In genomic region chr1:156821801-156822200, GRCh38 we compare ENCODE assay signal across 15 cellular contexts. TPM values are rescaled to one million over a fixed set of nuclear protein-coding genes. Genes with fewer than 3 reads are reported as not detected.
A peak's percentile ranks its signal among the peaks of the same experiment; 100 is the strongest.
DNase-seq lines count a peak whose midpoint lies in the region; FAIRE-seq and TF ChIP-seq lines count a peak whose summit lies in the region.
"Had no signal": no experiment of that assay in that cellular context is flagged by ENCODE, and none has a peak within 500 bp of the region (broad histone marks: within the 10 kb centered on the region; RNA-seq: fewer than 3 reads in every experiment).

No MANE protein-coding gene starts in this region.

- no peaks in the 10 kb centered on the region for H3K9me2 ChIP-seq in PC-9 (ENCODE audit: insufficient read depth)

- H3K4me3 ChIP-seq in bronchial epithelial cell (ENCODE audit: low read depth, low read length) = no peak overlapping the region
- no peak overlapping the region for H3K4me3 ChIP-seq in smooth muscle cell
- H3K4me3 ChIP-seq in PC-9 = no peak overlapping the region
- H3K4me3 ChIP-seq: coronary artery, MG63 had no signal

- POLR2A ChIA-PET in activated CD4-positive, alpha-beta memory T cell treated with anti-CD3 and anti-CD28 coated beads for 36 hours (lab: Charles Lee) = interaction anchor here (1.0 to 1.1 kb wide), 3 partner anchors 12 to 55 kb away, joined by 3 to 5 read pairs (median 4); partner anchors contain the start of gene PRCC
- POLR2A ChIA-PET in activated CD4-positive, alpha-beta memory T cell treated with anti-CD3 and anti-CD28 coated beads, Interleukin-2, amount 10 ng/mL, durations not matched to agents 7 days and 5 days (lab: Charles Lee) = interaction anchor here (1.0 to 2.3 kb wide), 2 partner anchors 14 to 20 kb away, joined by 3 to 5 read pairs; no protein-coding TSS in a partner anchor
- POLR2A ChIA-PET in PC-9 (lab: Charles Lee; ENCODE audit: unreplicated experiment) = no interaction called here

- H3K79me2 ChIP-seq in smooth muscle cell (ENCODE audit: low read depth) (no peaks in the 10 kb centered on the region), PC-9 (ENCODE audit: low read depth) (no peaks in the 10 kb centered on the region)

- no peaks in the 10 kb centered on the region for H4K20me1 ChIP-seq in smooth muscle cell (ENCODE audit: low read depth)
- no peaks in the 10 kb centered on the region for H4K20me1 ChIP-seq in PC-9 (ENCODE audit: insufficient read depth)

- no TSS peak for BruUV-seq in PC-9 (replicated peaks; lab: Mats Ljungman, UMichigan)

- H3K4me2 ChIP-seq in smooth muscle cell (peak overlapping the region; percentile 59), PC-9 (no peak overlapping the region)

- DNase-seq in activated CD4-positive, alpha-beta memory T cell treated with anti-CD3 and anti-CD28 coated beads for 36 hours = peak; percentile 79
- DNase-seq in activated CD4-positive, alpha-beta memory T cell treated with anti-CD3 and anti-CD28 coated beads, Interleukin-2, amount 10 ng/mL, durations not matched to agents 7 days and 5 days = no peak
- DNase-seq in SW480 (ENCODE audit: low spot score) (peak; percentile 59), bronchial epithelial cell (ENCODE audit: low read depth) (peak; percentile 69), smooth muscle cell (lab: John Stamatoyannopoulos, UW; ENCODE audit: unreplicated experiment) (no peak), T-helper 9 cell (no peak), PC-9 (no peak), NCI-H2196 treated with DMSO at 0.1 percent for 48 hours (lab: John Stamatoyannopoulos, UW; ENCODE audit: unreplicated experiment) (no peak)
- DNase-seq: MG63, naive B cell, NCI-H2171 treated with DMSO at 0.1 percent for 48 hours, OCI-M1 had no signal

- H3K27me3 ChIP-seq in bronchial epithelial cell (ENCODE audit: control insufficient read depth, insufficient read depth, low read length) (no peaks in the 10 kb centered on the region), smooth muscle cell (ENCODE audit: low read depth) (no peaks in the 10 kb centered on the region), PC-9 (ENCODE audit: insufficient read depth, low read depth) (no peaks in the 10 kb centered on the region)

- FAIRE-seq in bronchial epithelial cell (lab: Jason Lieb, UNC) = no peak
- FAIRE-seq: keratinocyte had no signal

- no peak overlapping the region for H2AFZ ChIP-seq in smooth muscle cell (ENCODE audit: low read depth)
- H2AFZ ChIP-seq in PC-9 = no peak overlapping the region

- WGBS in smooth muscle cell (ENCODE audit: low lambda C conversion rate) = 17% methylated on average over 4 of the region's 4 CpGs

- H3K9me3 ChIP-seq in smooth muscle cell (replicated peaks; ENCODE audit: low read depth) (no peaks in the 10 kb centered on the region), PC-9 (ENCODE audit: insufficient read depth, low read depth) (no peaks in the 10 kb centered on the region)
- H3K9me3 ChIP-seq: MG63 had no signal

- peak overlapping the region; percentile 57 for H3K9ac ChIP-seq in smooth muscle cell (ENCODE audit: low read depth)

- intact Hi-C loops in activated CD4-positive, alpha-beta memory T cell treated with anti-CD3 and anti-CD28 coated beads for 36 hours (cut with micrococcal nuclease) = no loop called here
- intact Hi-C loops in PC-9 (cut with micrococcal nuclease; ENCODE audit: unreplicated experiment) = no loop called here

- H3K27me3 Mint-ChIP-seq in activated CD4-positive, alpha-beta memory T cell treated with anti-CD3 and anti-CD28 coated beads for 36 hours = no peaks in the 10 kb centered on the region
- H3K27me3 Mint-ChIP-seq in activated CD4-positive, alpha-beta memory T cell treated with anti-CD3 and anti-CD28 coated beads, Interleukin-2, amount 10 ng/mL, durations not matched to agents 7 days and 5 days = peaks cover 12% of the 10 kb centered on the region

- H3K4me1 Mint-ChIP-seq in activated CD4-positive, alpha-beta memory T cell treated with anti-CD3 and anti-CD28 coated beads for 36 hours (ENCODE audit: low read depth) = peaks cover 41% of the 10 kb centered on the region
- peaks cover 38% of the 10 kb centered on the region for H3K4me1 Mint-ChIP-seq in activated CD4-positive, alpha-beta memory T cell treated with anti-CD3 and anti-CD28 coated beads, Interleukin-2, amount 10 ng/mL, durations not matched to agents 7 days and 5 days

- no peak overlapping the region for H3K4me3 Mint-ChIP-seq in activated CD4-positive, alpha-beta memory T cell treated with anti-CD3 and anti-CD28 coated beads for 36 hours
- no peak overlapping the region for H3K4me3 Mint-ChIP-seq in activated CD4-positive, alpha-beta memory T cell treated with anti-CD3 and anti-CD28 coated beads, Interleukin-2, amount 10 ng/mL, durations not matched to agents 7 days and 5 days
- H3K4me3 Mint-ChIP-seq: naive B cell had no signal

- peaks cover 21% of the 10 kb centered on the region for H3F3A ChIP-seq in smooth muscle cell (ENCODE audit: low read depth)
- no peaks in the 10 kb centered on the region for H3F3A ChIP-seq in PC-9 (ENCODE audit: insufficient read depth, low read depth)

- no peak for TF ChIP-seq CTCF in bronchial epithelial cell (IDR thresholded peaks at IDR 0.05; ENCODE audit: insufficient read depth, low read length, severe bottlenecking)
- no peak for TF ChIP-seq CTCF in smooth muscle cell (IDR thresholded peaks at IDR 0.05; ENCODE audit: borderline replicate concordance, insufficient read depth, poor library complexity, severe bottlenecking)
- TF ChIP-seq CTCF in PC-9 (conservative IDR thresholded peaks at IDR 0.05) = no peak

- H3K36me3 ChIP-seq in bronchial epithelial cell (ENCODE audit: control insufficient read depth, insufficient read depth, low read length) (no peaks in the 10 kb centered on the region), smooth muscle cell (ENCODE audit: low read depth) (no peaks in the 10 kb centered on the region), PC-9 (ENCODE audit: low read depth) (no peaks in the 10 kb centered on the region)
- H3K36me3 ChIP-seq: MG63 had no signal

- no peaks in the 10 kb centered on the region for H3K9me3 Mint-ChIP-seq in activated CD4-positive, alpha-beta memory T cell treated with anti-CD3 and anti-CD28 coated beads for 36 hours
- no peaks in the 10 kb centered on the region for H3K9me3 Mint-ChIP-seq in activated CD4-positive, alpha-beta memory T cell treated with anti-CD3 and anti-CD28 coated beads, Interleukin-2, amount 10 ng/mL, durations not matched to agents 7 days and 5 days

- CTCF ChIA-PET in activated CD4-positive, alpha-beta memory T cell treated with anti-CD3 and anti-CD28 coated beads for 36 hours (lab: Charles Lee) = interaction anchor here (0.8 to 7.3 kb wide), 7 partner anchors 12 to 132 kb away, joined by 3 to 38 read pairs (median 5); partner anchors contain the start of gene NTRK1
- CTCF ChIA-PET in activated CD4-positive, alpha-beta memory T cell treated with anti-CD3 and anti-CD28 coated beads, Interleukin-2, amount 10 ng/mL, durations not matched to agents 7 days and 5 days (lab: Charles Lee) = interaction anchor here (0.9 to 2.5 kb wide), 7 partner anchors 10 to 96 kb away, joined by 3 to 15 read pairs (median 5); partner anchors contain the start of gene NTRK1
- CTCF ChIA-PET in PC-9 (lab: Charles Lee) = no interaction called here

- H3K4me1 ChIP-seq in smooth muscle cell (ENCODE audit: low read depth) (no peaks in the 10 kb centered on the region), PC-9 (replicated peaks; ENCODE audit: insufficient read depth) (peaks cover 3% of the 10 kb centered on the region)

- peak overlapping the region; percentile 75 for H3K27ac Mint-ChIP-seq in activated CD4-positive, alpha-beta memory T cell treated with anti-CD3 and anti-CD28 coated beads for 36 hours
- no peak overlapping the region for H3K27ac Mint-ChIP-seq in activated CD4-positive, alpha-beta memory T cell treated with anti-CD3 and anti-CD28 coated beads, Interleukin-2, amount 10 ng/mL, durations not matched to agents 7 days and 5 days

- no peaks in the 10 kb centered on the region for H3K36me3 Mint-ChIP-seq in activated CD4-positive, alpha-beta memory T cell treated with anti-CD3 and anti-CD28 coated beads for 36 hours
- peaks cover 7% of the 10 kb centered on the region for H3K36me3 Mint-ChIP-seq in activated CD4-positive, alpha-beta memory T cell treated with anti-CD3 and anti-CD28 coated beads, Interleukin-2, amount 10 ng/mL, durations not matched to agents 7 days and 5 days (ENCODE audit: low read depth)
- H3K36me3 Mint-ChIP-seq: naive B cell had no signal

- H3K27ac ChIP-seq in smooth muscle cell (ENCODE audit: low read depth) = peak overlapping the region; percentile 90
- H3K27ac ChIP-seq in PC-9 = no peak overlapping the region
- H3K27ac ChIP-seq: coronary artery, HL-60 had no signal

RNA-seq across cellular contexts. Expression of gene SH2D2A, which starts 5.2 kb away (rescaled TPM):
- total RNA-seq in activated CD4-positive, alpha-beta memory T cell treated with anti-CD3 and anti-CD28 coated beads for 36 hours = 100 to 1,000 TPM; 280 to 294 TPM
- total RNA-seq in activated CD4-positive, alpha-beta memory T cell treated with anti-CD3 and anti-CD28 coated beads, Interleukin-2, amount 10 ng/mL, durations not matched to agents 7 days and 5 days = 100 to 1,000 TPM; 192 to 193 TPM
- total RNA-seq in bronchial epithelial cell = 1.2 and 1.8 TPM in 2 replicates
- total RNA-seq in smooth muscle cell = 10.2 and 14.4 TPM in 2 replicates
- polyA plus RNA-seq in smooth muscle cell = 36.9 and 38.2 TPM in 2 replicates
- total RNA-seq in PC-9 (2021) = 4.0 and 5.8 TPM in 2 replicates

RNA-seq across cellular contexts. Expression of gene INSRR, which starts 37.1 kb away (rescaled TPM):
- total RNA-seq in activated CD4-positive, alpha-beta memory T cell treated with anti-CD3 and anti-CD28 coated beads for 36 hours = under 1 TPM; 0.05 to 0.14 TPM
- under 1 TPM; 0.08 to 0.13 TPM for total RNA-seq in activated CD4-positive, alpha-beta memory T cell treated with anti-CD3 and anti-CD28 coated beads, Interleukin-2, amount 10 ng/mL, durations not matched to agents 7 days and 5 days
- total RNA-seq in bronchial epithelial cell = not detected in 2 replicates
- total RNA-seq in smooth muscle cell = 0.09 and 0.36 TPM in 2 replicates
- polyA plus RNA-seq in smooth muscle cell = 0.45 and 0.67 TPM in 2 replicates
- not detected in 2 replicates for total RNA-seq in PC-9 (2021)
- polyA plus RNA-seq: keratinocyte had no signal

RNA-seq across cellular contexts. Expression of gene NTRK1, which starts 38.9 kb away (rescaled TPM):
- 1 to 10 TPM; 6.4 to 6.7 TPM for total RNA-seq in activated CD4-positive, alpha-beta memory T cell treated with anti-CD3 and anti-CD28 coated beads for 36 hours
- total RNA-seq in activated CD4-positive, alpha-beta memory T cell treated with anti-CD3 and anti-CD28 coated beads, Interleukin-2, amount 10 ng/mL, durations not matched to agents 7 days and 5 days = 1 to 10 TPM; 1.6 to 1.8 TPM
- not detected in 2 replicates for total RNA-seq in bronchial epithelial cell
- 0.85 and 1.2 TPM in 2 replicates for total RNA-seq in smooth muscle cell
- 3.6 and 5.3 TPM in 2 replicates for polyA plus RNA-seq in smooth muscle cell
- not detected in 2 replicates for total RNA-seq in PC-9 (2021)

RNA-seq across cellular contexts. Expression of gene PRCC, which starts 54.5 kb away (rescaled TPM):
- total RNA-seq in activated CD4-positive, alpha-beta memory T cell treated with anti-CD3 and anti-CD28 coated beads for 36 hours = 10 to 100 TPM; 58.6 to 67.2 TPM
- total RNA-seq in activated CD4-positive, alpha-beta memory T cell treated with anti-CD3 and anti-CD28 coated beads, Interleukin-2, amount 10 ng/mL, durations not matched to agents 7 days and 5 days = 10 to 100 TPM; 61.6 to 74.1 TPM
- total RNA-seq in bronchial epithelial cell (9.2 and 11.5 TPM in 2 replicates), smooth muscle cell (31.0 and 37.7 TPM in 2 replicates), PC-9 (2021) (47.8 and 56.6 TPM in 2 replicates)
- 68.1 and 68.7 TPM in 2 replicates for polyA plus RNA-seq in smooth muscle cell

Comparison
In these comparisons a context has a peak if more than half of its experiments do, and no peak if none do; other contexts are left out.
1. DNase-seq: peak in activated CD4-positive, alpha-beta memory T cell treated with anti-CD3 and anti-CD28 coated beads for 36 hours (single experiment), SW480 (single experiment) and bronchial epithelial cell (single experiment); none in activated CD4-positive, alpha-beta memory T cell treated with anti-CD3 and anti-CD28 coated beads, Interleukin-2, amount 10 ng/mL, durations not matched to agents 7 days and 5 days (single experiment), smooth muscle cell (single experiment), T-helper 9 cell (single experiment), PC-9 (0 of 2) and NCI-H2196 treated with DMSO at 0.1 percent for 48 hours (single experiment).
2. RNA of gene SH2D2A, which starts 5.2 kb away (total RNA-seq): 280 to 294 TPM in activated CD4-positive, alpha-beta memory T cell treated with anti-CD3 and anti-CD28 coated beads for 36 hours and 192 to 193 TPM in activated CD4-positive, alpha-beta memory T cell treated with anti-CD3 and anti-CD28 coated beads, Interleukin-2, amount 10 ng/mL, durations not matched to agents 7 days and 5 days; 10.2 to 14.4 TPM in smooth muscle cell, 4.0 to 5.8 TPM in PC-9 and 1.2 to 1.8 TPM in bronchial epithelial cell; every median in the first group is over 10 times any median in the second.